ENCODE assay signal across 8 cellular contexts in the genomic region with DNA sequence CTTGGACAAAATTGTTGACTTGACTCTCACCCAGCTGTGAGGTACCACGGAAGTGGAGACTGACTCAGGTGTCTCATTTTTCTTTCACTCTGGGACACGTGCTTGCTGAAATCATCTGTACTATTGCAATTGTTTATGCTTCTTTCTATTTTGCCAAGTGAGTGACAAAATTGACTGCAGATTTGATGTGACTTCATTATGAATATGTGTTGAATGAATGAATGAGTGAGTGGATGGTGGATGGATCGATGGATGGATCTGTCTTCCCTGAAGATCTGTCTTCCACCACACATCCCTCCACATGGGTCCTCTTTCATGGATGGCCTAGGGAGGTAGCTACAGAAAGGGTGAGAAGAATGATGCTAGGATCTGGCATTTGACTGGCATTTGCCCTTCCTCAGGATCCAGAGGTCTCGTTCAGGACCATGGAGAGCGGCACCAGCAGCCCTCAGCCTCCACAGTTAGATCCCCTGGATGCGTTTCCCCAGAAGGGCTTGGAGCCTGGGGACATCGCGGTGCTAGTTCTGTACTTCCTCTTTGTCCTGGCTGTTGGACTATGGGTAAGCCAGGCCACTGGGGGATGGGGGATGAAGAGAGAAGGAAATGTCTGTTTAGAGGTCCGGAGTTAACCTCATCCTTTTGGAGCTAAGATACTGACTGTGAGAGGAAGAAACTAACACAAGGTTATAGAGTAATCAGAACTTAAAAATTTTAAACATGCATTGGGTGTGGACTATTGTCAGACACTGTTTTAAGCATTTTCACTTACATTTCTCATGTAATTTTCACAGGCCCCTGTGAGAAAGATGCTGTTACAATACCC. TPM values are rescaled to one million over a fixed set of nuclear protein-coding genes. Genes with fewer than 3 reads are reported as not detected.
DNase-seq lines count a peak whose midpoint lies in the region; ATAC-seq, FAIRE-seq and TF ChIP-seq lines count a peak whose summit lies in the region.

No MANE protein-coding gene starts in this region.

- no peak overlapping the region for H3K14ac ChIP-seq in trophoblast cell (ENCODE audit: low read length)

- H2AK5ac ChIP-seq in trophoblast cell (ENCODE audit: low read length), result no peak overlapping the region

- no peak overlapping the region for H2BK5ac ChIP-seq in trophoblast cell (ENCODE audit: low read depth, low read length, poor library complexity)

- H3K36me3 Mint-ChIP-seq in CD4-positive, alpha-beta T cell (ENCODE audit: low read depth), result no peaks in the 10 kb centered on the region
- no peaks in the 10 kb centered on the region for H3K36me3 Mint-ChIP-seq in activated CD4-positive, alpha-beta memory T cell treated with anti-CD3 and anti-CD28 coated beads for 36 hours

- no peak overlapping the region for H2BK120ac ChIP-seq in trophoblast cell (ENCODE audit: insufficient read depth, low read length, poor library complexity)

- H2AFZ ChIP-seq in Karpas-422 (ENCODE audit: low read length) (no peak overlapping the region), trophoblast cell (ENCODE audit: insufficient read depth, low read length, poor library complexity) (no peak overlapping the region)

- no peak overlapping the region for H3K4me3 Mint-ChIP-seq in CD4-positive, alpha-beta T cell
- H3K4me3 Mint-ChIP-seq in activated CD4-positive, alpha-beta memory T cell treated with anti-CD3 and anti-CD28 coated beads for 36 hours, result no peak overlapping the region

- H3K4me1 ChIP-seq in Karpas-422 (ENCODE audit: low read length) (no peaks in the 10 kb centered on the region), trophoblast cell (ENCODE audit: control insufficient read depth in 1 of 2, insufficient read depth in 2 of 2, low read length in 2 of 2) (no peaks in the 10 kb centered on the region)

- H3K18ac ChIP-seq in trophoblast cell (ENCODE audit: low read length), result no peak overlapping the region

- no peaks in the 10 kb centered on the region for H3K27me3 ChIP-seq in CD4-positive, alpha-beta T cell (ENCODE audit: control insufficient read depth, insufficient read depth, low read length)
- H3K27me3 ChIP-seq in Karpas-422 (ENCODE audit: low read length), result no peaks in the 10 kb centered on the region
- H3K27me3 ChIP-seq in trophoblast cell (ENCODE audit: insufficient read depth, low read length), result no peaks in the 10 kb centered on the region

- no peak for FAIRE-seq in GM12892 (lab: Jason Lieb, UNC)

- peaks cover 11% of the 10 kb centered on the region for H3K27me3 Mint-ChIP-seq in CD4-positive, alpha-beta T cell
- peaks cover 10% of the 10 kb centered on the region for H3K27me3 Mint-ChIP-seq in activated CD4-positive, alpha-beta memory T cell treated with anti-CD3 and anti-CD28 coated beads for 36 hours

- H3K4me3 ChIP-seq in Karpas-422 (ENCODE audit: low read length) (no peak overlapping the region), trophoblast cell (ENCODE audit: low read depth, low read length) (no peak overlapping the region)

- CTCF ChIA-PET in CD4-positive, alpha-beta T cell (lab: Charles Lee), result no interaction called here
- CTCF ChIA-PET in activated CD4-positive, alpha-beta memory T cell treated with anti-CD3 and anti-CD28 coated beads for 36 hours (lab: Charles Lee), result no interaction called here

- H2BK12ac ChIP-seq in trophoblast cell (ENCODE audit: low read length), result no peak overlapping the region

- no peaks in the 10 kb centered on the region for H4K20me1 ChIP-seq in Karpas-422 (ENCODE audit: insufficient read depth, low read depth, low read length)

- no peak overlapping the region for H4K8ac ChIP-seq in trophoblast cell (ENCODE audit: low read depth, low read length)

- no peak overlapping the region for H4K12ac ChIP-seq in trophoblast cell (ENCODE audit: low read depth, low read length)

- H3K9me3 Mint-ChIP-seq in CD4-positive, alpha-beta T cell, result no peaks in the 10 kb centered on the region
- H3K9me3 Mint-ChIP-seq in activated CD4-positive, alpha-beta memory T cell treated with anti-CD3 and anti-CD28 coated beads for 36 hours, result no peaks in the 10 kb centered on the region

- no peaks in the 10 kb centered on the region for H3K9me2 ChIP-seq in Karpas-422 (replicated peaks; ENCODE audit: insufficient read depth, low read length)

- no peak for TF ChIP-seq CTCF in CD4-positive, alpha-beta T cell (IDR thresholded peaks at IDR 0.05)

- no peaks in the 10 kb centered on the region for H3K9me3 ChIP-seq in CD4-positive, alpha-beta T cell (ENCODE audit: control insufficient read depth, low read length)
- H3K9me3 ChIP-seq in Karpas-422 (ENCODE audit: low read length) (no peaks in the 10 kb centered on the region), trophoblast cell (ENCODE audit: insufficient read depth, low read depth, low read length) (no peaks in the 10 kb centered on the region)

- no peak overlapping the region for H3K27ac Mint-ChIP-seq in CD4-positive, alpha-beta T cell
- no peak overlapping the region for H3K27ac Mint-ChIP-seq in activated CD4-positive, alpha-beta memory T cell treated with anti-CD3 and anti-CD28 coated beads for 36 hours

- no peak overlapping the region for H3K4me2 ChIP-seq in Karpas-422 (ENCODE audit: low read depth, low read length, poor library complexity, severe bottlenecking)
- H3K4me2 ChIP-seq in trophoblast cell (ENCODE audit: low read length), result no peak overlapping the region

- no peak overlapping the region for H4K91ac ChIP-seq in trophoblast cell (ENCODE audit: low read depth, low read length)

- H3K4me1 Mint-ChIP-seq in CD4-positive, alpha-beta T cell (ENCODE audit: low read depth), result no peaks in the 10 kb centered on the region
- H3K4me1 Mint-ChIP-seq in activated CD4-positive, alpha-beta memory T cell treated with anti-CD3 and anti-CD28 coated beads for 36 hours (ENCODE audit: low read depth), result no peaks in the 10 kb centered on the region

- no peak overlapping the region for H3K23ac ChIP-seq in trophoblast cell (ENCODE audit: low read length)

- intact Hi-C loops in CD4-positive, alpha-beta T cell (cut with DNase I, micrococcal nuclease), result no loop called here
- intact Hi-C loops in activated CD4-positive, alpha-beta memory T cell treated with anti-CD3 and anti-CD28 coated beads for 36 hours (cut with micrococcal nuclease), result loop anchor here (1.0 to 10.0 kb wide), 2 partner anchors 11 to 126 kb away; no protein-coding TSS in a partner anchor

- TF ChIP-seq POLR2A in GM12892 (IDR thresholded peaks at IDR 0.05; ENCODE audit: low read depth, low read length), result no peak

- H3K79me1 ChIP-seq in trophoblast cell (ENCODE audit: low read length), result no peaks in the 10 kb centered on the region

- no CpG with 5 or more reads among the region's 9 CpGs for WGBS in trophoblast cell (ENCODE audit: extremely low coverage, insufficient coverage, insufficient read length)

- POLR2A ChIA-PET in CD4-positive, alpha-beta T cell (lab: Charles Lee), result no interaction called here
- POLR2A ChIA-PET in activated CD4-positive, alpha-beta memory T cell treated with anti-CD3 and anti-CD28 coated beads for 36 hours (lab: Charles Lee), result interaction anchor here (0.6 kb wide), 1 partner anchor 73 kb away, joined by 3 read pairs; no protein-coding TSS in a partner anchor

- no peak overlapping the region for H3K27ac ChIP-seq in CD4-positive, alpha-beta T cell (ENCODE audit: low read depth, low read length)
- no peak overlapping the region for H3K27ac ChIP-seq in Karpas-422 (ENCODE audit: low read length)
- no peak overlapping the region for H3K27ac ChIP-seq in trophoblast cell (ENCODE audit: low read depth, low read length)

- ATAC-seq in CD4-positive, alpha-beta T cell (ENCODE audit: poor library complexity), result no peak
- peak; percentile 47 for ATAC-seq in esophagus mucosa

- no peak overlapping the region for H3K4ac ChIP-seq in trophoblast cell (ENCODE audit: low read depth, low read length)

- H3K79me2 ChIP-seq in Karpas-422 (ENCODE audit: low read length), result no peaks in the 10 kb centered on the region
- no peaks in the 10 kb centered on the region for H3K79me2 ChIP-seq in trophoblast cell (ENCODE audit: control insufficient read depth, insufficient read depth, low read length, poor library complexity)

- DNase-seq in CD4-positive, alpha-beta T cell, result peak; percentile 13 to 45 (median 26)
- DNase-seq in Karpas-422, result peak; percentile 73
- DNase-seq in activated CD4-positive, alpha-beta memory T cell treated with anti-CD3 and anti-CD28 coated beads for 36 hours, result peak; percentile 67
- DNase-seq in trophoblast cell, result peak; percentile 50 to 80
- DNase-seq in cerebellum (ENCODE audit: low spot score), result no peak
- no peak for DNase-seq in GM12892 (ENCODE audit: insufficient read length)
- no peak for DNase-seq in NCI-H2107 (lab: John Stamatoyannopoulos, UW)

- H3K36me3 ChIP-seq in Karpas-422 (ENCODE audit: insufficient read depth, low read length) (no peaks in the 10 kb centered on the region), trophoblast cell (ENCODE audit: control insufficient read depth in 1 of 2, insufficient read depth in 2 of 2, low read length in 2 of 2) (no peaks in the 10 kb centered on the region)

- no peak overlapping the region for H3K9ac ChIP-seq in Karpas-422 (ENCODE audit: low read length)
- H3K9ac ChIP-seq in trophoblast cell (ENCODE audit: low read length), result no peak overlapping the region

RNA-seq across cellular contexts. Expression of gene SLC5A11, which starts 12.7 kb away (rescaled TPM):
- total RNA-seq in CD4-positive, alpha-beta T cell, result under 1 TPM; 0.11 to 0.44 TPM
- 0.11 and 0.15 TPM in 2 replicates for total RNA-seq in Karpas-422 (2014; rRNA removed; shearing (Covaris generic); ENCODE audit: low replicate concordance)
- total RNA-seq in activated CD4-positive, alpha-beta memory T cell treated with anti-CD3 and anti-CD28 coated beads for 36 hours, result under 1 TPM in 1 of 2 experiments, not detected in 1; 0.12 TPM
- total RNA-seq in esophagus mucosa (not detected), cerebellum (not detected)
- polyA plus RNA-seq in trophoblast cell (2013), result 0.25 and 0.28 TPM in 2 replicates
- not detected for polyA plus RNA-seq in GM12892 (2012; ENCODE audit: missing spikeins)

Comparison
In these comparisons a context has a peak if more than half of its experiments do, and no peak if none do; other contexts are left out.
1. DNase-seq: peak in CD4-positive, alpha-beta T cell (10 of 10), Karpas-422 (single experiment), activated CD4-positive, alpha-beta memory T cell treated with anti-CD3 and anti-CD28 coated beads for 36 hours (single experiment) and trophoblast cell (2 of 2); none in cerebellum (single experiment), GM12892 (single experiment) and NCI-H2107 (single experiment).